In the genomic region with DNA sequence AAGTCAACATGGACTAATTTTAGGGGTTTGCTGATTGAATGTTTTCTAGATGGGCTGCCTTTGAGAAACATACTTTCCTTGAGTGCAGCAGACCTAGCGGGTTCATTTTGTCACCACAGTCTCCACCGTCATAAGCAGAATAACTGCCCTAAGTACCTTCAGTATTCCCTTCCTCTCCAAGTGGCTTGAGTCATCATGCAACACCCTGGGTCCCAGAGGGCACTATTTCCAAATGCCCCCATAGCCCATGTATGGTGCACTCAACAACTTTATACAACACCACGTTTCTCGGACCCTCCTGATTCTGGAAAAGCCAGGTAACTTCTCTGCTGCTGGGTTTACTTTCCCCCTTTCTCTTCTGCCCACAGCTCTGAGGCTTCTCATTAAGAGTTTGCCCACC, we compare ENCODE assay signal across 38 cellular contexts.
"Had no signal": no experiment of that assay in that cellular context is flagged by ENCODE, and none has a peak within 500 bp of the region (broad histone marks: within the 10 kb centered on the region; RNA-seq: fewer than 3 reads in every experiment).

No MANE protein-coding gene starts in this region.

- H3K4me3 ChIP-seq: adrenal gland, ascending aorta, body of pancreas, breast epithelium, cardiac muscle cell had no signal

- H3K4me3 Mint-ChIP-seq: activated naive CD4-positive, alpha-beta T cell treated with anti-CD3 and anti-CD28 coated beads for 36 hours; activated naive CD4-positive, alpha-beta T cell treated with anti-CD3 and anti-CD28 coated beads, Interleukin-2, amount 50 U/mL, for 24 hours; activated naive CD8-positive, alpha-beta T cell; activated naive CD8-positive, alpha-beta T cell treated with anti-CD3 and anti-CD28 coated beads for 36 hours; activated naive CD8-positive, alpha-beta T cell treated with anti-CD3 and anti-CD28 coated beads, Interleukin-2, amount 10 ng/mL, durations not matched to agents 7 days and 5 days; activated naive CD8-positive, alpha-beta T cell treated with anti-CD3 and anti-CD28 coated beads, Interleukin-2, amount 50 U/mL, for 24 hours; activated T-cell treated with anti-CD3 and anti-CD28 coated beads, Interleukin-2, amount 50 U/mL, for 24 hours; activated T-cell treated with anti-CD3 and anti-CD28 coated beads, Interleukin-2, amount 50 U/mL, for 4 hours; activated T-cell treated with anti-CD3 and anti-CD28 coated beads, Interleukin-2, amount 50 U/mL, for 72 hours; activated T-helper 1 cell treated with anti-CD3 and anti-CD28 coated beads, Interleukin-12 subunit alpha, Interleukin-12 subunit beta, Interleukin-2, Interleukin-4 antibody, amounts not matched to agents 30 ng/mL and 10 ng/mL and 1 ng/mL, durations not matched to agents 14 hours and 24 hours and 36 hours; activated T-helper 17 cell treated with anti-CD3 and anti-CD28 coated beads, Interleukin-2, amount 50 U/mL, for 72 hours; brain; central memory CD8-positive, alpha-beta T cell had no signal

- H3K27ac ChIP-seq: adrenal gland, ascending aorta, body of pancreas, brain microvascular endothelial cell, breast epithelium, cardiac muscle cell had no signal

- H3K9me3 ChIP-seq: adrenal gland, ascending aorta, body of pancreas, breast epithelium had no signal

- H3K36me3 Mint-ChIP-seq: activated naive CD4-positive, alpha-beta T cell treated with anti-CD3 and anti-CD28 coated beads, Interleukin-2, amount 50 U/mL, for 24 hours; activated naive CD4-positive, alpha-beta T cell treated with anti-CD3 and anti-CD28 coated beads, Interleukin-2, amount 50 U/mL, for 72 hours; activated naive CD8-positive, alpha-beta T cell; activated naive CD8-positive, alpha-beta T cell treated with anti-CD3 and anti-CD28 coated beads for 36 hours; activated naive CD8-positive, alpha-beta T cell treated with anti-CD3 and anti-CD28 coated beads, Interleukin-2, amount 10 ng/mL, durations not matched to agents 7 days and 5 days; brain had no signal

- H3K27me3 Mint-ChIP-seq: activated naive CD4-positive, alpha-beta T cell treated with anti-CD3 and anti-CD28 coated beads, Interleukin-2, amount 50 U/mL, for 24 hours; activated naive CD8-positive, alpha-beta T cell treated with anti-CD3 and anti-CD28 coated beads for 36 hours; activated naive CD8-positive, alpha-beta T cell treated with anti-CD3 and anti-CD28 coated beads, Interleukin-2, amount 10 ng/mL, durations not matched to agents 7 days and 5 days; activated naive CD8-positive, alpha-beta T cell treated with anti-CD3 and anti-CD28 coated beads, Interleukin-2, amount 50 U/mL, for 24 hours; activated T-cell treated with anti-CD3 and anti-CD28 coated beads, Interleukin-2, amount 50 U/mL, for 24 hours; brain; central memory CD8-positive, alpha-beta T cell had no signal

- H3K27ac Mint-ChIP-seq: activated naive CD4-positive, alpha-beta T cell treated with anti-CD3 and anti-CD28 coated beads for 36 hours; activated naive CD4-positive, alpha-beta T cell treated with anti-CD3 and anti-CD28 coated beads, Interleukin-2, amount 50 U/mL, for 24 hours; activated naive CD4-positive, alpha-beta T cell treated with anti-CD3 and anti-CD28 coated beads, Interleukin-2, amount 50 U/mL, for 72 hours; activated naive CD8-positive, alpha-beta T cell; activated naive CD8-positive, alpha-beta T cell treated with anti-CD3 and anti-CD28 coated beads for 36 hours; activated naive CD8-positive, alpha-beta T cell treated with anti-CD3 and anti-CD28 coated beads, Interleukin-2, amount 10 ng/mL, durations not matched to agents 7 days and 5 days; activated naive CD8-positive, alpha-beta T cell treated with anti-CD3 and anti-CD28 coated beads, Interleukin-2, amount 50 U/mL, for 24 hours; activated T-cell treated with anti-CD3 and anti-CD28 coated beads, Interleukin-2, amount 50 U/mL, for 24 hours; activated T-cell treated with anti-CD3 and anti-CD28 coated beads, Interleukin-2, amount 50 U/mL, for 72 hours; activated T-helper 1 cell treated with anti-CD3 and anti-CD28 coated beads, Interleukin-12 subunit alpha, Interleukin-12 subunit beta, Interleukin-2, Interleukin-4 antibody, amounts not matched to agents 30 ng/mL and 10 ng/mL and 1 ng/mL, durations not matched to agents 14 hours and 24 hours and 36 hours; activated T-helper 17 cell treated with anti-CD3 and anti-CD28 coated beads, Interleukin-2, amount 50 U/mL, for 72 hours; activated T-helper 2 cell treated with anti-CD3 and anti-CD28 coated beads, Interferon-gamma antibody, Interleukin-2, Interleukin-4, amounts not matched to agents 10 μg/mL and 5 μg/mL and 100 μg/mL, durations not matched to agents 14 hours and 24 hours and 36 hours; brain had no signal

- H3K4me1 ChIP-seq: adrenal gland, ascending aorta, body of pancreas, breast epithelium had no signal

- DNase-seq: activated effector memory CD4-positive, alpha-beta T cell treated with anti-CD3 and anti-CD28 coated beads, Interleukin-2, amount 50 U/mL, for 16 hours; activated effector memory CD4-positive, alpha-beta T cell treated with Interleukin-2 at 50 U/mL for 16 hours; activated gamma-delta T cell; activated gamma-delta T cell treated with Interleukin-2 at 50 U/mL for 16 hours; activated naive CD4-positive, alpha-beta T cell; activated naive CD4-positive, alpha-beta T cell treated with anti-CD3 and anti-CD28 coated beads for 36 hours; activated naive CD4-positive, alpha-beta T cell treated with anti-CD3 and anti-CD28 coated beads, Interleukin-2, amount 50 U/mL, for 16 hours; activated naive CD4-positive, alpha-beta T cell treated with Interleukin-2 at 50 U/mL for 16 hours; activated naive CD8-positive, alpha-beta T cell treated with anti-CD3 and anti-CD28 coated beads for 36 hours; activated naive CD8-positive, alpha-beta T cell treated with anti-CD3 and anti-CD28 coated beads, Interleukin-2, amount 10 ng/mL, durations not matched to agents 7 days and 5 days; activated naive CD8-positive, alpha-beta T cell treated with anti-CD3 and anti-CD28 coated beads, Interleukin-2, amount 50 U/mL, for 24 hours; activated T-cell treated with anti-CD3 and anti-CD28 coated beads for 4 hours; activated T-cell treated with anti-CD3 and anti-CD28 coated beads, Interleukin-2, amount 50 U/mL, for 1 hour; activated T-cell treated with anti-CD3 and anti-CD28 coated beads, Interleukin-2, amount 50 U/mL, for 24 hours; activated T-cell treated with anti-CD3 and anti-CD28 coated beads, Interleukin-2, amount 50 U/mL, for 4 hours; activated T-cell treated with anti-CD3 and anti-CD28 coated beads, Interleukin-2, amount 50 U/mL, for 48 hours; activated T-cell treated with anti-CD3 and anti-CD28 coated beads, Interleukin-2, amount 50 U/mL, for 72 hours; adrenal gland; amniotic stem cell; amygdala; anterior cingulate cortex; aorta; body of pancreas; brain microvascular endothelial cell; caudate nucleus; central memory CD4-positive, alpha-beta T cell; cerebellar nuclear complex had no signal

- H3K27me3 ChIP-seq: adrenal gland, ascending aorta, body of pancreas, brain microvascular endothelial cell, breast epithelium, cardiac muscle cell had no signal

- H3K9me3 Mint-ChIP-seq: activated naive CD4-positive, alpha-beta T cell treated with anti-CD3 and anti-CD28 coated beads for 36 hours; activated naive CD4-positive, alpha-beta T cell treated with anti-CD3 and anti-CD28 coated beads, Interleukin-2, amount 50 U/mL, for 24 hours; activated naive CD4-positive, alpha-beta T cell treated with anti-CD3 and anti-CD28 coated beads, Interleukin-2, amount 50 U/mL, for 72 hours; activated naive CD8-positive, alpha-beta T cell treated with anti-CD3 and anti-CD28 coated beads for 36 hours; activated naive CD8-positive, alpha-beta T cell treated with anti-CD3 and anti-CD28 coated beads, Interleukin-2, amount 10 ng/mL, durations not matched to agents 7 days and 5 days; activated naive CD8-positive, alpha-beta T cell treated with anti-CD3 and anti-CD28 coated beads, Interleukin-2, amount 50 U/mL, for 24 hours; activated T-cell treated with anti-CD3 and anti-CD28 coated beads, Interleukin-2, amount 50 U/mL, for 24 hours; activated T-cell treated with anti-CD3 and anti-CD28 coated beads, Interleukin-2, amount 50 U/mL, for 4 hours; activated T-cell treated with anti-CD3 and anti-CD28 coated beads, Interleukin-2, amount 50 U/mL, for 72 hours; activated T-helper 1 cell treated with anti-CD3 and anti-CD28 coated beads, Interleukin-12 subunit alpha, Interleukin-12 subunit beta, Interleukin-2, Interleukin-4 antibody, amounts not matched to agents 30 ng/mL and 10 ng/mL and 1 ng/mL, durations not matched to agents 14 hours and 24 hours and 36 hours; activated T-helper 2 cell treated with anti-CD3 and anti-CD28 coated beads, Interferon-gamma antibody, Interleukin-2, Interleukin-4, amounts not matched to agents 10 μg/mL and 5 μg/mL and 100 μg/mL, durations not matched to agents 14 hours and 24 hours and 36 hours had no signal

- H3K36me3 ChIP-seq: adrenal gland, ascending aorta, brain microvascular endothelial cell, breast epithelium, cardiac muscle cell had no signal

- H3K4me1 Mint-ChIP-seq: activated naive CD4-positive, alpha-beta T cell treated with anti-CD3 and anti-CD28 coated beads, Interleukin-2, amount 50 U/mL, for 24 hours; activated naive CD8-positive, alpha-beta T cell treated with anti-CD3 and anti-CD28 coated beads for 36 hours; activated naive CD8-positive, alpha-beta T cell treated with anti-CD3 and anti-CD28 coated beads, Interleukin-2, amount 10 ng/mL, durations not matched to agents 7 days and 5 days; activated naive CD8-positive, alpha-beta T cell treated with anti-CD3 and anti-CD28 coated beads, Interleukin-2, amount 50 U/mL, for 24 hours; central memory CD8-positive, alpha-beta T cell had no signal
